ENCODE assay signal across 9 cellular contexts in genomic region chr13:52851153-52851962, GRCh38. TPM values are rescaled to one million over a fixed set of nuclear protein-coding genes. Genes with fewer than 3 reads are reported as not detected.
A peak's percentile ranks its signal among the peaks of the same experiment; 100 is the strongest.
DNase-seq lines count a peak whose midpoint lies in the region; ATAC-seq, FAIRE-seq and TF ChIP-seq lines count a peak whose summit lies in the region.
"Had no signal": no experiment of that assay in that cellular context is flagged by ENCODE, and none has a peak within 500 bp of the region (broad histone marks: within the 10 kb centered on the region; RNA-seq: fewer than 3 reads in every experiment).

No MANE protein-coding gene starts in this region.

- H3K4me3 Mint-ChIP-seq in activated T-cell treated with anti-CD3 and anti-CD28 coated beads, Interleukin-2, amount 50 U/mL, for 24 hours, result peak overlapping the region; percentile 71
- peak overlapping the region; percentile 69 for H3K4me3 Mint-ChIP-seq in activated T-helper 1 cell treated with anti-CD3 and anti-CD28 coated beads, Interleukin-12 subunit alpha, Interleukin-12 subunit beta, Interleukin-2, Interleukin-4 antibody, amounts not matched to agents 30 ng/mL and 10 ng/mL and 1 ng/mL, durations not matched to agents 14 hours and 24 hours and 36 hours

- ATAC-seq in HG02588 (IDR thresholded peaks at IDR 0.05; ENCODE audit: unreplicated experiment), result peak; percentile 74
- peak; percentile 47 to 73 (median 70) for ATAC-seq in heart left ventricle
- peak; percentile 61 to 71 (median 64) for ATAC-seq in pancreas

- H3K36me3 ChIP-seq in heart left ventricle, result no peaks in the 10 kb centered on the region
- H3K36me3 ChIP-seq in pancreas, result no peaks in the 10 kb centered on the region

- TF ChIP-seq CTCF in heart left ventricle (IDR thresholded peaks at IDR 0.05) (no peak), pancreas (IDR thresholded peaks at IDR 0.05) (no peak)

- H3K27ac ChIP-seq in heart left ventricle (peak overlapping the region in 8 of 12 donors; percentile 16 to 69 (median 52)), pancreas (peak overlapping the region; percentile 32 to 61 (median 41))

- peak overlapping the region; percentile 35 to 81 (median 66) for H3K4me3 ChIP-seq in heart left ventricle
- peak overlapping the region; percentile 40 to 70 (median 58) for H3K4me3 ChIP-seq in pancreas

- H3K9me3 ChIP-seq in heart left ventricle (no peaks in the 10 kb centered on the region), pancreas (no peaks in the 10 kb centered on the region)

- peaks cover 27 to 77% (median 45%) of the 10 kb centered on the region in 9 donors for H3K27me3 ChIP-seq in heart left ventricle
- peaks cover 11 to 29% (median 16%) of the 10 kb centered on the region in 4 donors for H3K27me3 ChIP-seq in pancreas

- intact Hi-C loops in activated T-helper 1 cell treated with anti-CD3 and anti-CD28 coated beads, Interleukin-12 subunit alpha, Interleukin-12 subunit beta, Interleukin-2, Interleukin-4 antibody, amounts not matched to agents 30 ng/mL and 10 ng/mL and 1 ng/mL, durations not matched to agents 14 hours and 24 hours and 36 hours (cut with micrococcal nuclease), result no loop called here
- intact Hi-C loops in heart left ventricle (cut with DNase I) (loop anchor here in 1 of 10 donors (5.0 kb wide), 1 partner anchor 199 kb away; the partner anchor contains the start of gene SUGT1), pancreas (cut with DNase I) (loop anchor here in 1 of 3 donors (10.0 kb wide), 1 partner anchor 113 kb away; no protein-coding TSS in a partner anchor)

- FAIRE-seq in pancreas (lab: Jason Lieb, UNC), result no peak

- 0 to 2% (median 1%) methylated on average over 56 to 60 of the region's 60 CpGs for WGBS in heart left ventricle, 4 donors
- WGBS in pancreas, 2 donors, result 2 to 3% methylated on average over 56 to 60 of the region's 60 CpGs

- H3K9me3 Mint-ChIP-seq in activated T-cell treated with anti-CD3 and anti-CD28 coated beads, Interleukin-2, amount 50 U/mL, for 24 hours, result peaks cover 6% of the 10 kb centered on the region
- H3K9me3 Mint-ChIP-seq in activated T-helper 1 cell treated with anti-CD3 and anti-CD28 coated beads, Interleukin-12 subunit alpha, Interleukin-12 subunit beta, Interleukin-2, Interleukin-4 antibody, amounts not matched to agents 30 ng/mL and 10 ng/mL and 1 ng/mL, durations not matched to agents 14 hours and 24 hours and 36 hours, result peaks cover 6% of the 10 kb centered on the region

- H3K36me3 Mint-ChIP-seq in activated T-cell treated with anti-CD3 and anti-CD28 coated beads, Interleukin-2, amount 50 U/mL, for 24 hours (ENCODE audit: low read depth), result no peaks in the 10 kb centered on the region
- H3K36me3 Mint-ChIP-seq in activated T-helper 1 cell treated with anti-CD3 and anti-CD28 coated beads, Interleukin-12 subunit alpha, Interleukin-12 subunit beta, Interleukin-2, Interleukin-4 antibody, amounts not matched to agents 30 ng/mL and 10 ng/mL and 1 ng/mL, durations not matched to agents 14 hours and 24 hours and 36 hours (ENCODE audit: low read depth), result peaks cover 3% of the 10 kb centered on the region

- peaks cover 84% of the 10 kb centered on the region for H3K27me3 Mint-ChIP-seq in activated T-cell treated with anti-CD3 and anti-CD28 coated beads, Interleukin-2, amount 50 U/mL, for 24 hours
- peaks cover 47% of the 10 kb centered on the region for H3K27me3 Mint-ChIP-seq in activated T-helper 1 cell treated with anti-CD3 and anti-CD28 coated beads, Interleukin-12 subunit alpha, Interleukin-12 subunit beta, Interleukin-2, Interleukin-4 antibody, amounts not matched to agents 30 ng/mL and 10 ng/mL and 1 ng/mL, durations not matched to agents 14 hours and 24 hours and 36 hours (ENCODE audit: insufficient read depth)

- peaks cover 26% of the 10 kb centered on the region for H3K4me1 Mint-ChIP-seq in activated T-cell treated with anti-CD3 and anti-CD28 coated beads, Interleukin-2, amount 50 U/mL, for 24 hours (ENCODE audit: low read depth)
- no peaks in the 10 kb centered on the region for H3K4me1 Mint-ChIP-seq in activated T-helper 1 cell treated with anti-CD3 and anti-CD28 coated beads, Interleukin-12 subunit alpha, Interleukin-12 subunit beta, Interleukin-2, Interleukin-4 antibody, amounts not matched to agents 30 ng/mL and 10 ng/mL and 1 ng/mL, durations not matched to agents 14 hours and 24 hours and 36 hours (ENCODE audit: low read depth)

- DNase-seq in activated T-cell treated with anti-CD3 and anti-CD28 coated beads, Interleukin-2, amount 50 U/mL, for 24 hours, result peak; percentile 39
- no peak for DNase-seq in activated T-cell treated with anti-CD3 and anti-CD28 coated beads, Interleukin-2, amount 50 U/mL, for 1 hour
- DNase-seq in NCI-H1092 (lab: John Stamatoyannopoulos, UW) (peak; percentile 31), heart left ventricle (peak; percentile 29 to 55 (median 37)), pancreas (peak in 4 of 6 donors; percentile 22 to 66 (median 42)), SIG-M5 treated with dmso at 0.1 percent for 504 hours (lab: John Stamatoyannopoulos, UW; ENCODE audit: unreplicated experiment) (no peak)
- DNase-seq in activated T-helper 1 cell treated with anti-CD3 and anti-CD28 coated beads, Interleukin-12 subunit alpha, Interleukin-12 subunit beta, Interleukin-2, Interleukin-4 antibody, amounts not matched to agents 30 ng/mL and 10 ng/mL and 1 ng/mL, durations not matched to agents 14 hours and 24 hours and 36 hours (ENCODE audit: low spot score), result no peak

- no peak for TF ChIP-seq POLR2A in heart left ventricle (IDR thresholded peaks at IDR 0.05)

- H3K4me1 ChIP-seq in heart left ventricle, result peaks cover 0 to 38% (median 19%) of the 10 kb centered on the region in 12 donors
- peaks cover 0 to 7% (median 0%) of the 10 kb centered on the region in 3 donors for H3K4me1 ChIP-seq in pancreas

- no peak overlapping the region for H3K27ac Mint-ChIP-seq in activated T-cell treated with anti-CD3 and anti-CD28 coated beads, Interleukin-2, amount 50 U/mL, for 24 hours
- no peak overlapping the region for H3K27ac Mint-ChIP-seq in activated T-helper 1 cell treated with anti-CD3 and anti-CD28 coated beads, Interleukin-12 subunit alpha, Interleukin-12 subunit beta, Interleukin-2, Interleukin-4 antibody, amounts not matched to agents 30 ng/mL and 10 ng/mL and 1 ng/mL, durations not matched to agents 14 hours and 24 hours and 36 hours

RNA-seq across cellular contexts. Expression of gene PCDH8, which starts 2.9 kb away (rescaled TPM):
- not detected in 2 replicates for total RNA-seq in activated T-helper 1 cell treated with anti-CD3 and anti-CD28 coated beads, Interleukin-12 subunit alpha, Interleukin-12 subunit beta, Interleukin-2, Interleukin-4 antibody, amounts not matched to agents 30 ng/mL and 10 ng/mL and 1 ng/mL, durations not matched to agents 14 hours and 24 hours and 36 hours
- total RNA-seq in heart left ventricle (not detected), pancreas (under 1 TPM in 3 of 6 donors, not detected in 3; 0.04 to 0.44 (median 0.06) TPM)
- polyA plus RNA-seq in heart left ventricle (not detected), pancreas (under 1 TPM in 1 of 2 donors, not detected in 1; 0.85 TPM)
- total RNA-seq: pulmonary artery endothelial cell had no signal

Comparison
In these comparisons a context has a peak if more than half of its experiments do, and no peak if none do; other contexts are left out.
1. DNase-seq: peak in activated T-cell treated with anti-CD3 and anti-CD28 coated beads, Interleukin-2, amount 50 U/mL, for 24 hours (single experiment), NCI-H1092 (single experiment), heart left ventricle (5 of 5) and pancreas (4 of 6); none in activated T-cell treated with anti-CD3 and anti-CD28 coated beads, Interleukin-2, amount 50 U/mL, for 1 hour (single experiment), activated T-helper 1 cell treated with anti-CD3 and anti-CD28 coated beads, Interleukin-12 subunit alpha, Interleukin-12 subunit beta, Interleukin-2, Interleukin-4 antibody, amounts not matched to agents 30 ng/mL and 10 ng/mL and 1 ng/mL, durations not matched to agents 14 hours and 24 hours and 36 hours (single experiment) and SIG-M5 treated with dmso at 0.1 percent for 504 hours (single experiment).
2. Peak in every context shown above with its lines, with median percentiles within 50 percentile points of each other: ATAC-seq.